28 cellular contexts compared by ENCODE assay signal in the genomic region with DNA sequence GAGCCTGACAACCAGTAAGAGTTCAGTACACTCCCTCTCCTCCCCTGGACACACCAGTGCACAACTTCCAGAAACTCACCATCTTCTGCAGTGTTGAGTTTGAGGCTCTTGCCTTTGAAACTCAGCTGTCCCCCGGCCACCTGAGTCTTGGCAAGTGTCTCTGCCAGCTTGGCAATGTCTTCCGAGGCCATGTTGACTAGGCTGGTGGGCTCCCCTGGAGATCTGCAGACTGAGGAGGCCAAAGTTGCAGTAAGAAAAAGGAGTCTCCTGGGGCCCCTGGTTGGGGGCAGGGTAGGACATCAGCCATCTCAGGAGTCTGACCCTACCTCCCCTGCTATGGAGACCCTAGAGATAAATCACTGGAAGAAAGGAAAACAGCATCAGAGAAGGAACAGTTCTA. TPM values are rescaled to one million over a fixed set of nuclear protein-coding genes. Genes with fewer than 3 reads are reported as not detected.
DNase-seq lines count a peak whose midpoint lies in the region; ATAC-seq and TF ChIP-seq lines count a peak whose summit lies in the region.
"Had no signal": no experiment of that assay in that cellular context is flagged by ENCODE, and none has a peak within 500 bp of the region (broad histone marks: within the 10 kb centered on the region; RNA-seq: fewer than 3 reads in every experiment).

No MANE protein-coding gene starts in this region.

- H3K36me3 ChIP-seq in CD4-positive, alpha-beta memory T cell (ENCODE audit: insufficient read depth, low read length), result peaks cover 53% of the 10 kb centered on the region
- H3K36me3 ChIP-seq in RWPE2 (ENCODE audit: low read depth), result peaks cover 91% of the 10 kb centered on the region

- no peak for DNase-seq in T-helper 2 cell treated with Interferon-gamma antibody and Interleukin-4, amounts not matched to agents 5 μg/mL and 100 μg/mL, for 36 hours (ENCODE audit: low spot score)
- DNase-seq in T-helper 2 cell (no peak), RWPE2 (ENCODE audit: low spot score) (no peak), glutamatergic neuron (no peak), coronary artery (ENCODE audit: low spot score) (no peak)
- no peak for DNase-seq in CD4-positive, alpha-beta memory T cell
- no peak for DNase-seq in stimulated activated CD8-positive, alpha-beta memory T cell treated with anti-CD3 and anti-CD28 coated beads, Interleukin-4, amount 100 ng/mL, for 48 hours
- DNase-seq: activated CD4-positive, alpha-beta T cell treated with anti-CD3 and anti-CD28 coated beads, Interleukin-2, amount 10 ng/mL, durations not matched to agents 7 days and 5 days; activated naive CD8-positive, alpha-beta T cell treated with anti-CD3 and anti-CD28 coated beads for 36 hours; anterior cingulate cortex; Calu3; effector CD8-positive, alpha-beta T cell; GF-D8; immature natural killer cell; KBM-7; left colon; MG63; NCI-H2029; SHP77; stimulated activated CD4-positive, alpha-beta T cell treated with anti-CD3 and anti-CD28 coated beads, Interleukin-4, amount 100 ng/mL, for 24 hours; substantia nigra; T-helper 9 cell; WERI-Rb-1 had no signal

- H3K36me3 Mint-ChIP-seq in T-helper 2 cell treated with Interferon-gamma antibody and Interleukin-4, amounts not matched to agents 5 μg/mL and 100 μg/mL, for 36 hours (ENCODE audit: low read depth), result peaks cover 43% of the 10 kb centered on the region
- H3K36me3 Mint-ChIP-seq in CD4-positive, alpha-beta memory T cell, result peaks cover 30 to 57% of the 10 kb centered on the region in 2 donors
- no peaks in the 10 kb centered on the region for H3K36me3 Mint-ChIP-seq in glutamatergic neuron (ENCODE audit: unreplicated experiment)

- H3K4me3 ChIP-seq in CD4-positive, alpha-beta memory T cell (ENCODE audit: low read length in 2 of 2), result no peak overlapping the region
- no peak overlapping the region for H3K4me3 ChIP-seq in RWPE2 (ENCODE audit: severe bottlenecking)
- no peak overlapping the region for H3K4me3 ChIP-seq in coronary artery
- H3K4me3 ChIP-seq: BLaER1 treated with 17β-estradiol and CSF1 and Interleukin-3, amounts not matched to agents 10 nM and 100 nM; MG63; PC-9 had no signal

- no peaks in the 10 kb centered on the region for H3K27me3 ChIP-seq in CD4-positive, alpha-beta memory T cell (ENCODE audit: insufficient read depth, low read length)
- no peaks in the 10 kb centered on the region for H3K27me3 ChIP-seq in RWPE2 (ENCODE audit: insufficient read depth, poor library complexity, severe bottlenecking)
- H3K27me3 ChIP-seq: BLaER1 treated with 17β-estradiol and CSF1 and Interleukin-3, amounts not matched to agents 10 nM and 100 nM; MG63 had no signal

- H3K27me3 Mint-ChIP-seq in T-helper 2 cell treated with Interferon-gamma antibody and Interleukin-4, amounts not matched to agents 5 μg/mL and 100 μg/mL, for 36 hours (ENCODE audit: low read depth), result no peaks in the 10 kb centered on the region
- H3K27me3 Mint-ChIP-seq in CD4-positive, alpha-beta memory T cell, result no peaks in the 10 kb centered on the region
- no peaks in the 10 kb centered on the region for H3K27me3 Mint-ChIP-seq in glutamatergic neuron (ENCODE audit: unreplicated experiment)
- H3K27me3 Mint-ChIP-seq: activated CD4-positive, alpha-beta T cell treated with anti-CD3 and anti-CD28 coated beads, Interleukin-2, amount 10 ng/mL, durations not matched to agents 7 days and 5 days; activated naive CD8-positive, alpha-beta T cell treated with anti-CD3 and anti-CD28 coated beads for 36 hours had no signal

- CTCF ChIA-PET in CD4-positive, alpha-beta memory T cell (lab: Charles Lee; ENCODE audit: partially characterized antibody), result interaction anchor here (1.9 kb wide), 1 partner anchor 20 kb away, joined by 5 read pairs; the partner anchor contains the start of gene ZC3H7B

- ATAC-seq in RWPE2 (ENCODE audit: low read depth) (no peak), HG02840 (IDR thresholded peaks at IDR 0.05; ENCODE audit: low FRiP score, unreplicated experiment) (no peak)
- ATAC-seq: left colon had no signal

- peak overlapping the region; percentile 56 for H3K27ac Mint-ChIP-seq in T-helper 2 cell treated with Interferon-gamma antibody and Interleukin-4, amounts not matched to agents 5 μg/mL and 100 μg/mL, for 36 hours
- H3K27ac Mint-ChIP-seq in CD4-positive, alpha-beta memory T cell, result peak overlapping the region in 4 of 7 donors; percentile 42 to 77 (median 64)
- H3K27ac Mint-ChIP-seq in glutamatergic neuron (ENCODE audit: unreplicated experiment), result peak overlapping the region; percentile 17
- H3K27ac Mint-ChIP-seq: activated CD4-positive, alpha-beta T cell treated with anti-CD3 and anti-CD28 coated beads, Interleukin-2, amount 10 ng/mL, durations not matched to agents 7 days and 5 days; activated naive CD8-positive, alpha-beta T cell treated with anti-CD3 and anti-CD28 coated beads for 36 hours; immature natural killer cell; nephron had no signal

- no peaks in the 10 kb centered on the region for H3K9me3 Mint-ChIP-seq in T-helper 2 cell treated with Interferon-gamma antibody and Interleukin-4, amounts not matched to agents 5 μg/mL and 100 μg/mL, for 36 hours
- H3K9me3 Mint-ChIP-seq in CD4-positive, alpha-beta memory T cell, result peaks cover 0 to 2% (median 0%) of the 10 kb centered on the region in 8 donors
- H3K9me3 Mint-ChIP-seq in glutamatergic neuron (ENCODE audit: unreplicated experiment), result peaks cover 4% of the 10 kb centered on the region
- H3K9me3 Mint-ChIP-seq: activated CD4-positive, alpha-beta T cell treated with anti-CD3 and anti-CD28 coated beads, Interleukin-2, amount 10 ng/mL, durations not matched to agents 7 days and 5 days; activated naive CD8-positive, alpha-beta T cell treated with anti-CD3 and anti-CD28 coated beads for 36 hours; immature natural killer cell; nephron had no signal

- H3K27ac ChIP-seq in CD4-positive, alpha-beta memory T cell (ENCODE audit: low read depth, low read length), result no peak overlapping the region
- peak overlapping the region; percentile 99 for H3K27ac ChIP-seq in RWPE2 (ENCODE audit: poor library complexity, severe bottlenecking)
- no peak overlapping the region for H3K27ac ChIP-seq in coronary artery
- H3K27ac ChIP-seq: 22Rv1; BLaER1 treated with 17β-estradiol and CSF1 and Interleukin-3, amounts not matched to agents 10 nM and 100 nM; PC-9; WERI-Rb-1 had no signal

- POLR2A ChIA-PET in CD4-positive, alpha-beta memory T cell (lab: Charles Lee; ENCODE audit: partially characterized antibody), result interaction anchor here (2.0 kb wide), 1 partner anchor 21 kb away, joined by 7 read pairs; the partner anchor contains the start of gene ZC3H7B

- no peak overlapping the region for H3K4me3 Mint-ChIP-seq in T-helper 2 cell treated with Interferon-gamma antibody and Interleukin-4, amounts not matched to agents 5 μg/mL and 100 μg/mL, for 36 hours
- H3K4me3 Mint-ChIP-seq in CD4-positive, alpha-beta memory T cell, result no peak overlapping the region
- H3K4me3 Mint-ChIP-seq in glutamatergic neuron (ENCODE audit: unreplicated experiment), result no peak overlapping the region
- H3K4me3 Mint-ChIP-seq: activated CD4-positive, alpha-beta T cell treated with anti-CD3 and anti-CD28 coated beads, Interleukin-2, amount 10 ng/mL, durations not matched to agents 7 days and 5 days; activated naive CD8-positive, alpha-beta T cell treated with anti-CD3 and anti-CD28 coated beads for 36 hours; immature natural killer cell had no signal

- intact Hi-C loops in CD4-positive, alpha-beta memory T cell (cut with micrococcal nuclease), result no loop called here

- H3K4me1 ChIP-seq in CD4-positive, alpha-beta memory T cell (ENCODE audit: insufficient read depth, low read length), result peaks cover 15% of the 10 kb centered on the region
- peaks cover 27% of the 10 kb centered on the region for H3K4me1 ChIP-seq in RWPE2 (ENCODE audit: insufficient read depth, poor library complexity, severe bottlenecking)

- H3K4me1 Mint-ChIP-seq in T-helper 2 cell treated with Interferon-gamma antibody and Interleukin-4, amounts not matched to agents 5 μg/mL and 100 μg/mL, for 36 hours (ENCODE audit: low read depth), result peaks cover 13% of the 10 kb centered on the region
- peaks cover 10 to 42% (median 25%) of the 10 kb centered on the region in 4 donors for H3K4me1 Mint-ChIP-seq in CD4-positive, alpha-beta memory T cell
- peaks cover 4% of the 10 kb centered on the region for H3K4me1 Mint-ChIP-seq in glutamatergic neuron (ENCODE audit: low read depth, unreplicated experiment)
- H3K4me1 Mint-ChIP-seq: nephron had no signal

- no peaks in the 10 kb centered on the region for H3K9me3 ChIP-seq in CD4-positive, alpha-beta memory T cell (ENCODE audit: control insufficient read depth in 1 of 2, low read length in 2 of 2)
- no peaks in the 10 kb centered on the region for H3K9me3 ChIP-seq in RWPE2 (ENCODE audit: severe bottlenecking)
- H3K9me3 ChIP-seq: BLaER1 treated with 17β-estradiol and CSF1 and Interleukin-3, amounts not matched to agents 10 nM and 100 nM; MG63 had no signal

- TF ChIP-seq CTCF in RWPE2 (IDR thresholded peaks at IDR 0.05; ENCODE audit: poor library complexity, severe bottlenecking) (no peak), glutamatergic neuron (IDR thresholded peaks at IDR 0.05; ENCODE audit: partially characterized antibody, unreplicated experiment) (no peak), coronary artery (IDR thresholded peaks at IDR 0.05) (no peak)

RNA-seq across cellular contexts. Expression of gene RANGAP1, which starts 5.1 kb away (rescaled TPM):
- total RNA-seq in CD4-positive, alpha-beta memory T cell, result 10 to 100 TPM; 69.1 to 74.7 TPM
- 10 to 100 TPM; 12.7 to 32.3 TPM for polyA plus RNA-seq in CD4-positive, alpha-beta memory T cell
- 80.8 TPM for total RNA-seq in glutamatergic neuron (ENCODE audit: unreplicated experiment)

RNA-seq across cellular contexts. Expression of gene ZC3H7B, which starts 20.5 kb away (rescaled TPM):
- total RNA-seq in CD4-positive, alpha-beta memory T cell, result 10 to 100 TPM; 39.4 to 40.3 TPM
- 1 to 10 TPM in 1 of 2 donors, under 1 TPM in 1; 0.20 to 1.5 TPM for polyA plus RNA-seq in CD4-positive, alpha-beta memory T cell
- total RNA-seq in glutamatergic neuron (ENCODE audit: unreplicated experiment), result 51.6 TPM

RNA-seq across cellular contexts. Expression of gene CHADL, which starts 40.1 kb away (rescaled TPM):
- 1 to 10 TPM in 1 of 2 experiments, under 1 TPM in 1; 0.67 to 1.0 TPM for total RNA-seq in CD4-positive, alpha-beta memory T cell
- polyA plus RNA-seq in CD4-positive, alpha-beta memory T cell, result under 1 TPM; 0.10 to 0.26 TPM
- total RNA-seq in glutamatergic neuron (ENCODE audit: unreplicated experiment), result 0.27 TPM
